ENCODE assay signal across 8 cellular contexts in the genomic region with DNA sequence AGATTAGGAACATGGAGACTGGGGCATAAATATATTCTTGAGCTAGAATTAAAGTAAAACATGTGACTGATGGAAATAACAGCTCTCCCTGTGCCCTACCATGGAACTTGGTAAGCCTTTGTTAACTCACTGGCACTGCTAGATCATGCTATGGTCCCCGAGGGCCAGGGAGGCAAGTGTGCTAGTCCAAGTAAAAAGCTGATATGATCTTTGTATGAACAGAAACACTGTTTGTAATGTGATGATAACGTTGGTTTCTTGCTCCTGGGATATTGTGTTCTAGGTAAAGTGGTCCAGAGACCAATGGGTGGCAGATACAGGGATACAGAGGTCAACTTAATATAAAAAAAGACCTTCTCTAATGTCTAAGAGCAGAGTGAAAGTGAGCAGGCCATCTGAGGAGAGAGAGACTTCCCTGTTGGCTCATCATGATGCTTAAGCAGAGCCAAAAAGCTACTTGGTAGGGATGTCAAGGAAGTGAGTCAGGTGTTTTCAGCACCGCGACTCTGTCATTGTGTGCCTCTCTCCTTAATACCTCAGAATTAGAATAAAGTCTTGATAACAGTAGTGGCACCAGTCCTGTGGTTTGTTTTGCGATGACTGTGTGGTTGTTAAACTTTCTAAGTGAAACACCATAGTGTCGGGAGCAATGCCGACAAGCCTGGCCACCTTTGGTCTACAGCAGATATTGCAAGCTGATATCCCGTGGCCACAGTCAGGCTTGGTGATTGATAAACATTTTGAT. TPM values are rescaled to one million over a fixed set of nuclear protein-coding genes. Genes with fewer than 3 reads are reported as not detected.
DNase-seq lines count a peak whose midpoint lies in the region; ATAC-seq and TF ChIP-seq lines count a peak whose summit lies in the region.

No MANE protein-coding gene starts in this region.

- peak overlapping the region; percentile 28 for H3K27ac Mint-ChIP-seq in activated CD4-positive, alpha-beta memory T cell treated with anti-CD3 and anti-CD28 coated beads for 36 hours

- no peak overlapping the region for H2AFZ ChIP-seq in ACC112 (ENCODE audit: low read length, unreplicated experiment)

- no peak overlapping the region for H3K4me3 Mint-ChIP-seq in activated CD4-positive, alpha-beta memory T cell treated with anti-CD3 and anti-CD28 coated beads for 36 hours

- CTCF ChIA-PET in activated CD4-positive, alpha-beta memory T cell treated with anti-CD3 and anti-CD28 coated beads for 36 hours (lab: Charles Lee): interaction anchor here (0.9 to 1.3 kb wide), 8 partner anchors 9 to 481 kb away, joined by 3 to 6 read pairs (median 3); no protein-coding TSS in a partner anchor

- no peaks in the 10 kb centered on the region for H3K36me3 ChIP-seq in ACC112 (ENCODE audit: insufficient read depth, low read length)

- POLR2A ChIA-PET in activated CD4-positive, alpha-beta memory T cell treated with anti-CD3 and anti-CD28 coated beads for 36 hours (lab: Charles Lee): interaction anchor here (0.6 to 1.7 kb wide), 5 partner anchors 9 to 200 kb away, joined by 3 to 10 read pairs (median 5); partner anchors contain the start of gene BICD1

- DNase-seq in activated CD4-positive, alpha-beta memory T cell treated with anti-CD3 and anti-CD28 coated beads for 36 hours: peak; percentile 82
- peak in 1 of 2 donors; percentile 38 for DNase-seq in foreskin keratinocyte
- no peak for DNase-seq in substantia nigra (lab: John Stamatoyannopoulos, UW)
- no peak for DNase-seq in nucleus accumbens (lab: John Stamatoyannopoulos, UW)
- no peak for DNase-seq in NCI-H1436 treated with DMSO at 0.1 percent for 48 hours (lab: John Stamatoyannopoulos, UW)

- peaks cover 2% of the 10 kb centered on the region for H3K36me3 Mint-ChIP-seq in activated CD4-positive, alpha-beta memory T cell treated with anti-CD3 and anti-CD28 coated beads for 36 hours

- H3K4me1 ChIP-seq in ACC112 (ENCODE audit: control insufficient read depth, insufficient read depth, low read length, unreplicated experiment) (peaks cover 15% of the 10 kb centered on the region), foreskin keratinocyte (no peaks in the 10 kb centered on the region)

- ATAC-seq in GM19351 (IDR thresholded peaks at IDR 0.05; ENCODE audit: unreplicated experiment): peak; percentile 63
- peak; percentile 67 for ATAC-seq in HG03354 (IDR thresholded peaks at IDR 0.05; ENCODE audit: poor library complexity, severe bottlenecking, unreplicated experiment)
- ATAC-seq in foreskin keratinocyte: peak; percentile 80

- H3K27me3 ChIP-seq in ACC112 (ENCODE audit: insufficient read depth, low read length) (no peaks in the 10 kb centered on the region), foreskin keratinocyte (no peaks in the 10 kb centered on the region)

- H3K79me2 ChIP-seq in ACC112 (ENCODE audit: control insufficient read depth, insufficient read depth, low read length, unreplicated experiment): peaks cover 13% of the 10 kb centered on the region

- TF ChIP-seq CTCF in foreskin keratinocyte (conservative IDR thresholded peaks at IDR 0.05): no peak

- no peak overlapping the region for H3K4me3 ChIP-seq in ACC112 (ENCODE audit: low read depth, low read length)

- peaks cover 2% of the 10 kb centered on the region for H3K27me3 Mint-ChIP-seq in activated CD4-positive, alpha-beta memory T cell treated with anti-CD3 and anti-CD28 coated beads for 36 hours

- H3K4me1 Mint-ChIP-seq in activated CD4-positive, alpha-beta memory T cell treated with anti-CD3 and anti-CD28 coated beads for 36 hours (ENCODE audit: low read depth): peaks cover 21% of the 10 kb centered on the region

- intact Hi-C loops in activated CD4-positive, alpha-beta memory T cell treated with anti-CD3 and anti-CD28 coated beads for 36 hours (cut with micrococcal nuclease): loop anchor here (1.0 to 10.0 kb wide), 15 partner anchors 9 to 1888 kb away; partner anchors contain the start of genes ALG10, AMN1, ETFBKMT and SINHCAF

- H3K9me3 Mint-ChIP-seq in activated CD4-positive, alpha-beta memory T cell treated with anti-CD3 and anti-CD28 coated beads for 36 hours: no peaks in the 10 kb centered on the region

- H3K27ac ChIP-seq in ACC112 (ENCODE audit: low read depth, low read length) (peak overlapping the region; percentile 21; the same call in 1 of the 2 replicates), foreskin keratinocyte (no peak overlapping the region), substantia nigra (ENCODE audit: low read depth, low read length, poor library complexity, severe bottlenecking) (peak overlapping the region; percentile 58)

RNA-seq across cellular contexts. Expression of gene BICD1, which starts 27.7 kb away (rescaled TPM):
- total RNA-seq in activated CD4-positive, alpha-beta memory T cell treated with anti-CD3 and anti-CD28 coated beads for 36 hours: 10 to 100 TPM; 10.5 to 10.7 TPM
- 11.4 and 13.3 TPM in 2 replicates for total RNA-seq in foreskin keratinocyte
- 5.2 and 5.8 TPM in 2 replicates for polyA plus RNA-seq in foreskin keratinocyte
